ENCODE assay signal across 1 cellular context in genomic region chr1:9549955-9550546, GRCh38.
TF ChIP-seq lines count a peak whose summit lies in the region.

No MANE protein-coding gene starts in this region.

TF ChIP-seq in HepG2, 621 proteins besides CTCF, POLR2A, EP300 and RAD21 (continued from another document and continues in another):
- TF ChIP-seq ZXDC (CRISPR knock-in tag; IDR thresholded peaks at IDR 0.05) (no peak), AHR (CRISPR knock-in tag; IDR thresholded peaks at IDR 0.05) (no peak; the same call in 1 of the 2 replicates), ZNF619 (CRISPR knock-in tag; IDR thresholded peaks at IDR 0.05) (no peak), NR2C2 (CRISPR knock-in tag; IDR thresholded peaks at IDR 0.05; ENCODE audit: borderline replicate concordance) (peak; percentile 75), ZNF580 (CRISPR knock-in tag; IDR thresholded peaks at IDR 0.05; ENCODE audit: borderline replicate concordance, low read depth) (0 out of 2 replicates have a peak, but pooled peaks have one; percentile 43), TRIM24 (CRISPR knock-in tag; IDR thresholded peaks at IDR 0.05) (no peak), ZNF274 (CRISPR knock-in tag; IDR thresholded peaks at IDR 0.05) (no peak), ZNF335 (CRISPR knock-in tag; IDR thresholded peaks at IDR 0.05) (no peak), ZNF331 (CRISPR knock-in tag; IDR thresholded peaks at IDR 0.05) (peak; percentile 68), ZNF142 (CRISPR knock-in tag; IDR thresholded peaks at IDR 0.05) (no peak), THYN1 (CRISPR knock-in tag; IDR thresholded peaks at IDR 0.05; ENCODE audit: borderline replicate concordance, low read depth) (no peak), MAZ (IDR thresholded peaks at IDR 0.05; ENCODE audit: borderline replicate concordance, low read depth, low read length) (no peak), MAZ (CRISPR knock-in tag; IDR thresholded peaks at IDR 0.05; ENCODE audit: low read depth) (no peak), JUN (CRISPR knock-in tag; IDR thresholded peaks at IDR 0.05) (peak; percentile 76; the same call in 1 of the 2 replicates), ARNT2 (CRISPR knock-in tag; IDR thresholded peaks at IDR 0.05; ENCODE audit: low read depth) (no peak), REL (CRISPR knock-in tag; conservative IDR thresholded peaks at IDR 0.05) (no peak), CREBL2 (CRISPR knock-in tag; IDR thresholded peaks at IDR 0.05; ENCODE audit: borderline replicate concordance) (no peak), PBX3 (CRISPR knock-in tag; IDR thresholded peaks at IDR 0.05; ENCODE audit: borderline replicate concordance) (no peak), MTA1 (CRISPR knock-in tag; IDR thresholded peaks at IDR 0.05; ENCODE audit: borderline replicate concordance) (no peak), RFXAP (CRISPR knock-in tag; IDR thresholded peaks at IDR 0.05; ENCODE audit: borderline replicate concordance) (peak; percentile 99), POLR2AphosphoS5 (IDR thresholded peaks at IDR 0.05; ENCODE audit: low read depth, low read length) (no peak), ZNF235 (CRISPR knock-in tag; IDR thresholded peaks at IDR 0.05; ENCODE audit: borderline replicate concordance) (no peak), PRDM10 (CRISPR knock-in tag; IDR thresholded peaks at IDR 0.05; ENCODE audit: low read depth) (peak; percentile 42; the same call in 1 of the 2 replicates), NKX3-1 (CRISPR knock-in tag; IDR thresholded peaks at IDR 0.05) (peak; percentile 75; the same call in 1 of the 2 replicates), PHF20 (CRISPR knock-in tag; IDR thresholded peaks at IDR 0.05) (no peak), SMAD9 (CRISPR knock-in tag; IDR thresholded peaks at IDR 0.05) (no peak), ZNF407 (CRISPR knock-in tag; IDR thresholded peaks at IDR 0.05; ENCODE audit: not compliant biosample characterization) (no peak), ISX (CRISPR knock-in tag; conservative IDR thresholded peaks at IDR 0.05) (no peak), ZNF782 (CRISPR knock-in tag; IDR thresholded peaks at IDR 0.05; ENCODE audit: borderline replicate concordance) (no peak), RFXANK (CRISPR knock-in tag; IDR thresholded peaks at IDR 0.05) (0 out of 2 replicates have a peak, but pooled peaks have one; percentile 27), SP2 (CRISPR knock-in tag; IDR thresholded peaks at IDR 0.05) (no peak), KMT2B (CRISPR knock-in tag; IDR thresholded peaks at IDR 0.05) (no peak), ZNF329 (CRISPR knock-in tag; IDR thresholded peaks at IDR 0.05; ENCODE audit: low read depth) (no peak), ZNF546 (CRISPR knock-in tag; conservative IDR thresholded peaks at IDR 0.05) (no peak), ARNT (IDR thresholded peaks at IDR 0.05) (no peak), ZNF605 (CRISPR knock-in tag; IDR thresholded peaks at IDR 0.05) (no peak), RBAK (CRISPR knock-in tag; IDR thresholded peaks at IDR 0.05) (no peak), FOXK2 (IDR thresholded peaks at IDR 0.05) (no peak)
